ENCODE assay signal across 1 cellular context in genomic region chr3:194120789-194121770, GRCh38.
TF ChIP-seq lines count a peak whose summit lies in the region.

No MANE protein-coding gene starts in this region.

TF ChIP-seq in K562, 482 proteins besides CTCF, POLR2A, EP300 and RAD21:
- TF ChIP-seq ZFP30 (CRISPR knock-in tag; IDR thresholded peaks at IDR 0.05; ENCODE audit: borderline replicate concordance) (no peak), RNF219 (CRISPR knock-in tag; IDR thresholded peaks at IDR 0.05) (no peak), ZNF146 (CRISPR knock-in tag; IDR thresholded peaks at IDR 0.05; ENCODE audit: unreplicated experiment) (no peak), KHSRP (IDR thresholded peaks at IDR 0.05) (no peak), ZNF449 (CRISPR knock-in tag; IDR thresholded peaks at IDR 0.05) (no peak), RBM14 (IDR thresholded peaks at IDR 0.05; ENCODE audit: borderline replicate concordance, insufficient read depth, low read depth, low read length) (no peak), ZNF511 (CRISPR knock-in tag; IDR thresholded peaks at IDR 0.05) (no peak), HLTF (IDR thresholded peaks at IDR 0.05) (no peak), FIP1L1 (IDR thresholded peaks at IDR 0.05; ENCODE audit: low read depth, low read length, poor library complexity, severe bottlenecking) (no peak), ZNF518B (CRISPR knock-in tag; IDR thresholded peaks at IDR 0.05) (no peak), SNIP1 (IDR thresholded peaks at IDR 0.05; ENCODE audit: low read depth) (no peak), FOXA1 (IDR thresholded peaks at IDR 0.05; ENCODE audit: borderline replicate concordance) (no peak), ZNF436 (CRISPR knock-in tag; IDR thresholded peaks at IDR 0.05) (no peak), TFE3 (CRISPR knock-in tag; IDR thresholded peaks at IDR 0.05) (no peak), RAD51 (IDR thresholded peaks at IDR 0.05; ENCODE audit: borderline replicate concordance, low read depth) (peak; percentile 48), PPARD (CRISPR knock-in tag; IDR thresholded peaks at IDR 0.05) (no peak), USF2 (CRISPR knock-in tag; IDR thresholded peaks at IDR 0.05) (peak; percentile 43)
